14 cellular contexts compared by ENCODE assay signal in genomic region chr2:152367547-152368250, GRCh38. TPM values are rescaled to one million over a fixed set of nuclear protein-coding genes. Genes with fewer than 3 reads are reported as not detected.
DNase-seq lines count a peak whose midpoint lies in the region; ATAC-seq and TF ChIP-seq lines count a peak whose summit lies in the region.
"Had no signal": no experiment of that assay in that cellular context is flagged by ENCODE, and none has a peak within 500 bp of the region (broad histone marks: within the 10 kb centered on the region; RNA-seq: fewer than 3 reads in every experiment).

No MANE protein-coding gene starts in this region.

- TF ChIP-seq CTCF in fibroblast of villous mesenchyme (IDR thresholded peaks at IDR 0.05; ENCODE audit: insufficient read depth, low read depth, low read length) (no peak), WERI-Rb-1 (IDR thresholded peaks at IDR 0.05; ENCODE audit: low read depth, low read length) (no peak)

- no peak overlapping the region for H3K4me3 ChIP-seq in fibroblast of villous mesenchyme (ENCODE audit: low read depth, low read length)
- no peak overlapping the region for H3K4me3 ChIP-seq in WERI-Rb-1 (ENCODE audit: low read depth, low read length)
- H3K4me3 ChIP-seq: BLaER1 treated with 17β-estradiol and CSF1 and Interleukin-3, amounts not matched to agents 10 nM and 100 nM; GM23248; right atrium auricular region had no signal

- H3K27me3 ChIP-seq in WERI-Rb-1 (ENCODE audit: insufficient read depth, low read depth, severe bottlenecking): no peaks in the 10 kb centered on the region
- H3K27me3 ChIP-seq: BLaER1 treated with 17β-estradiol and CSF1 and Interleukin-3, amounts not matched to agents 10 nM and 100 nM; right atrium auricular region had no signal

- no peaks in the 10 kb centered on the region for H3K36me3 ChIP-seq in WERI-Rb-1
- H3K36me3 ChIP-seq: right atrium auricular region had no signal

- H3K9me3 ChIP-seq in WERI-Rb-1 (ENCODE audit: severe bottlenecking): no peaks in the 10 kb centered on the region
- H3K9me3 ChIP-seq: right atrium auricular region had no signal

- ATAC-seq in GM18858 (IDR thresholded peaks at IDR 0.05; ENCODE audit: unreplicated experiment) (peak; percentile 83), GM21723 (IDR thresholded peaks at IDR 0.05; ENCODE audit: unreplicated experiment) (peak; percentile 93), HG03342 (IDR thresholded peaks at IDR 0.05; ENCODE audit: unreplicated experiment) (peak; percentile 90)
- ATAC-seq: activated naive CD8-positive, alpha-beta T cell treated with anti-CD3 and anti-CD28 coated beads, Interleukin-2, amount 50 U/mL, for 24 hours; PC-3 had no signal

- peak; percentile 97 for DNase-seq in fibroblast of villous mesenchyme (ENCODE audit: low read depth)
- no peak for DNase-seq in WERI-Rb-1
- no peak for DNase-seq in HuH-7.5 (ENCODE audit: low spot score)
- no peak for DNase-seq in iPS-NIHi7 (ENCODE audit: extremely low spot score)
- no peak for DNase-seq in T-helper 9 cell
- DNase-seq: activated naive CD8-positive, alpha-beta T cell treated with anti-CD3 and anti-CD28 coated beads, Interleukin-2, amount 50 U/mL, for 24 hours; GM23248; NCI-H1694 treated with DMSO at 0.1 percent for 48 hours; PC-3 had no signal

- no peak overlapping the region for H3K27ac ChIP-seq in WERI-Rb-1
- H3K27ac ChIP-seq: BLaER1 treated with 17β-estradiol and CSF1 and Interleukin-3, amounts not matched to agents 10 nM and 100 nM; GM23248; right atrium auricular region had no signal

RNA-seq across cellular contexts. Expression of gene FMNL2, which starts 32.7 kb away (rescaled TPM):
- total RNA-seq in fibroblast of villous mesenchyme: 17.3 and 20.0 TPM in 2 replicates
